In genomic region chr4:189299706-189300105, GRCh38 we compare ENCODE assay signal across 16 cellular contexts.
DNase-seq lines count a peak whose midpoint lies in the region; ATAC-seq and TF ChIP-seq lines count a peak whose summit lies in the region.
"Had no signal": no experiment of that assay in that cellular context is flagged by ENCODE, and none has a peak within 500 bp of the region (broad histone marks: within the 10 kb centered on the region; RNA-seq: fewer than 3 reads in every experiment).

No MANE protein-coding gene starts in this region.

- no peak overlapping the region for H3K4me3 Mint-ChIP-seq in WTC11
- H3K4me3 Mint-ChIP-seq: CD4-positive, alpha-beta T cell; H9; IgD-negative memory B cell had no signal

- DNase-seq in Kasumi-1 (lab: John Stamatoyannopoulos, UW): peak; percentile 59 to 77
- no peak for DNase-seq in WTC11 (ENCODE audit: low spot score)
- DNase-seq in iPS-NIHi7 (ENCODE audit: extremely low spot score): peak; percentile 27
- no peak for DNase-seq in smooth muscle cell (lab: John Stamatoyannopoulos, UW; ENCODE audit: unreplicated experiment)
- DNase-seq in MG63: no peak
- no peak for DNase-seq in mucosa of descending colon
- DNase-seq in NK-92 (lab: John Stamatoyannopoulos, UW; ENCODE audit: unreplicated experiment): no peak
- DNase-seq: BE2C; CD4-positive, alpha-beta T cell; DMS153; DMS79; H9 had no signal

- POLR2A ChIA-PET in WTC11 (lab: Charles Lee): no interaction called here

- ATAC-seq in WTC11 (peak; percentile 34; the same call in 1 of the 2 replicates), mucosa of descending colon (no peak)
- ATAC-seq: GM12878, HepG2 had no signal

- no peaks in the 10 kb centered on the region for H3K36me3 ChIP-seq in smooth muscle cell (ENCODE audit: low read depth)
- H3K36me3 ChIP-seq in MG63: no peaks in the 10 kb centered on the region
- no peaks in the 10 kb centered on the region for H3K36me3 ChIP-seq in mucosa of descending colon (ENCODE audit: low read depth)
- H3K36me3 ChIP-seq: BE2C had no signal

- no peaks in the 10 kb centered on the region for H3K4me1 Mint-ChIP-seq in WTC11
- H3K4me1 Mint-ChIP-seq: H9, IgD-negative memory B cell had no signal

- H4K20me1 ChIP-seq in smooth muscle cell (ENCODE audit: low read depth): no peaks in the 10 kb centered on the region

- TF ChIP-seq CTCF in WTC11 (IDR thresholded peaks at IDR 0.05): no peak
- no peak for TF ChIP-seq CTCF in smooth muscle cell (IDR thresholded peaks at IDR 0.05; ENCODE audit: borderline replicate concordance, insufficient read depth, poor library complexity, severe bottlenecking)
- no peak for TF ChIP-seq CTCF in mucosa of descending colon (IDR thresholded peaks at IDR 0.05)

- H3K9me3 ChIP-seq in smooth muscle cell (replicated peaks; ENCODE audit: low read depth) (no peaks in the 10 kb centered on the region), MG63 (no peaks in the 10 kb centered on the region), mucosa of descending colon (no peaks in the 10 kb centered on the region)
- H3K9me3 ChIP-seq: BE2C had no signal

- peaks cover 18% of the 10 kb centered on the region for H3K9me3 Mint-ChIP-seq in WTC11

- H2AFZ ChIP-seq in smooth muscle cell (ENCODE audit: low read depth): peak overlapping the region; percentile 36

- H3K27ac Mint-ChIP-seq in WTC11: no peak overlapping the region
- H3K27ac Mint-ChIP-seq: CD4-positive, alpha-beta T cell; H9; IgD-negative memory B cell had no signal

- WGBS in smooth muscle cell (ENCODE audit: low lambda C conversion rate): 54% methylated on average over 5 of the region's 5 CpGs

- no peaks in the 10 kb centered on the region for H3K4me1 ChIP-seq in smooth muscle cell (ENCODE audit: low read depth)
- no peaks in the 10 kb centered on the region for H3K4me1 ChIP-seq in mucosa of descending colon (ENCODE audit: low read depth)

- H3K9ac ChIP-seq in smooth muscle cell (ENCODE audit: low read depth): no peak overlapping the region

- H3K36me3 Mint-ChIP-seq in WTC11: no peaks in the 10 kb centered on the region
- H3K36me3 Mint-ChIP-seq: IgD-negative memory B cell had no signal

- H3K27me3 ChIP-seq in smooth muscle cell (ENCODE audit: low read depth) (no peaks in the 10 kb centered on the region), MG63 (no peaks in the 10 kb centered on the region)
- H3K27me3 ChIP-seq: BE2C had no signal

- H3K4me3 ChIP-seq in smooth muscle cell (no peak overlapping the region), MG63 (no peak overlapping the region), mucosa of descending colon (no peak overlapping the region)
- H3K4me3 ChIP-seq: GM12878 had no signal

- H3K79me2 ChIP-seq in smooth muscle cell (ENCODE audit: low read depth): no peaks in the 10 kb centered on the region

- no peaks in the 10 kb centered on the region for H3F3A ChIP-seq in smooth muscle cell (ENCODE audit: low read depth)

- H3K27me3 Mint-ChIP-seq in WTC11 (ENCODE audit: low read depth): peaks cover 2% of the 10 kb centered on the region
- H3K27me3 Mint-ChIP-seq: CD4-positive, alpha-beta T cell; IgD-negative memory B cell had no signal

- intact Hi-C loops in mucosa of descending colon (cut with DNase I, micrococcal nuclease): no loop called here

- H3K4me2 ChIP-seq in smooth muscle cell: no peak overlapping the region

- peak overlapping the region; percentile 5 for H3K27ac ChIP-seq in smooth muscle cell (ENCODE audit: low read depth)
- H3K27ac ChIP-seq: C4-2B had no signal

- CTCF ChIA-PET in WTC11 (lab: Charles Lee): no interaction called here

TF ChIP-seq in WTC11, 78 proteins besides CTCF, POLR2A, EP300 and RAD21:
- TF ChIP-seq E2F5 (CRISPR knock-in tag; IDR thresholded peaks at IDR 0.05) (no peak), ZNF423 (CRISPR knock-in tag; IDR thresholded peaks at IDR 0.05) (no peak), ZNF317 (CRISPR knock-in tag; IDR thresholded peaks at IDR 0.05; ENCODE audit: borderline replicate concordance, low read depth) (no peak)

Comparison
In these comparisons a context has a peak if more than half of its experiments do, and no peak if none do; other contexts are left out.
1. DNase-seq: peak in Kasumi-1 (2 of 2) and iPS-NIHi7 (single experiment); none in WTC11 (single experiment), smooth muscle cell (single experiment), MG63 (single experiment), mucosa of descending colon (0 of 3) and NK-92 (single experiment).